Comparison of ENCODE assay signal across 17 cellular contexts in the genomic region with DNA sequence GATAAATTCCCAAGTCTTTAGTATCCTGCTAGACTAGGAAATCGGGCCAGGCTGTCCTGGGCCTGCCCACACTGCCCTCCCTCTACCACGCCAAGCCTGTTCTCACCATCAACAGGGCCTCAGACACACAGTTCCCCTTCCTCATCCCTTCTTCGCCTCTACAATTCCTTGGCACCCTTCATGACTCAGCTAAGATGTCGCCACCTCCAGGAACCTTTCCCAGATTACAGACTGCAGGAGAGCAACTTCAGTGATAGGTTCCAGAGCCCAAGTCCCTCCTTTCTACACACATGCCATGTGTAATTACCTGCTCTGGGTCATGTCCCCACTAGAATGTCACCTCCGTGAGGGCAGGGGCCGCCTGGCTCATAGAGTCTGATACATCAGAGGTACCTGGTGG. TPM values are rescaled to one million over a fixed set of nuclear protein-coding genes. Genes with fewer than 3 reads are reported as not detected.
A peak's percentile ranks its signal among the peaks of the same experiment; 100 is the strongest.
DNase-seq lines count a peak whose midpoint lies in the region; ATAC-seq, FAIRE-seq and TF ChIP-seq lines count a peak whose summit lies in the region.
"Had no signal": no experiment of that assay in that cellular context is flagged by ENCODE, and none has a peak within 500 bp of the region (broad histone marks: within the 10 kb centered on the region; RNA-seq: fewer than 3 reads in every experiment).

No MANE protein-coding gene starts in this region.

- no peaks in the 10 kb centered on the region for H3K27me3 ChIP-seq in A673 (replicated peaks; ENCODE audit: insufficient read depth, low read depth, low read length, poor library complexity)
- H3K27me3 ChIP-seq: cardiac muscle cell, left lung had no signal

- CTCF ChIA-PET in A673 (lab: Charles Lee), result no interaction called here

- no peaks in the 10 kb centered on the region for H3K36me3 ChIP-seq in A673 (ENCODE audit: insufficient read depth, low read length, poor library complexity, severe bottlenecking)
- H3K36me3 ChIP-seq: cardiac muscle cell, left lung had no signal

- no peak for TF ChIP-seq CTCF in A673 (conservative IDR thresholded peaks at IDR 0.05; ENCODE audit: low read depth, low read length)

- no peak for FAIRE-seq in urothelium cell line (lab: Jason Lieb, UNC)
- FAIRE-seq: GM12878 had no signal

- no peak for DNase-seq in A673 (ENCODE audit: low spot score)
- DNase-seq in HCEC 1CT, result peak; percentile 31
- peak; percentile 13 for DNase-seq in kidney tubule cell (ENCODE audit: low spot score)
- no peak for DNase-seq in urothelium cell line (ENCODE audit: low spot score)
- no peak for DNase-seq in substantia nigra (lab: John Stamatoyannopoulos, UW)
- DNase-seq: GF-D8, Karpas-422, left lung, NCI-H1105, NCI-H2081, right cardiac atrium had no signal

- intact Hi-C loops in A673 (cut with micrococcal nuclease; ENCODE audit: unreplicated experiment), result no loop called here

- POLR2A ChIA-PET in A673 (lab: Charles Lee; ENCODE audit: low non-redundant PET), result interaction anchor here (0.6 kb wide), 1 partner anchor 1918 kb away, joined by 3 read pairs; no protein-coding TSS in a partner anchor

- H3K27ac ChIP-seq in A673 (ENCODE audit: low read depth, low read length, poor library complexity, severe bottlenecking) (peak overlapping the region; percentile 69), angular gyrus (ENCODE audit: low read depth, low read length) (peak overlapping the region; percentile 20), substantia nigra (ENCODE audit: low read depth, low read length, poor library complexity, severe bottlenecking) (no peak overlapping the region)
- H3K27ac ChIP-seq: left lung had no signal

- no peak overlapping the region for H3K4me3 ChIP-seq in A673 (ENCODE audit: low read depth, low read length, poor library complexity, severe bottlenecking)
- H3K4me3 ChIP-seq: cardiac muscle cell, GM12878, left lung had no signal

- peaks cover 28% of the 10 kb centered on the region for H3K4me1 ChIP-seq in A673 (ENCODE audit: insufficient read depth, low read length, poor library complexity, severe bottlenecking)

- ATAC-seq in GM21381 (IDR thresholded peaks at IDR 0.05; ENCODE audit: unreplicated experiment), result no peak
- no peak for ATAC-seq in HG02981 (IDR thresholded peaks at IDR 0.05; ENCODE audit: unreplicated experiment)
- ATAC-seq: activated CD8-positive, alpha-beta memory T cell treated with anti-CD3 and anti-CD28 coated beads, Interleukin-2, amount 10 ng/mL, durations not matched to agents 7 days and 5 days; GM12878; right cardiac atrium had no signal

- no peaks in the 10 kb centered on the region for H3K9me3 ChIP-seq in A673 (ENCODE audit: low read depth, low read length, poor library complexity, severe bottlenecking)
- H3K9me3 ChIP-seq: left lung had no signal

- no TSS peak for BruUV-seq in A673 (replicated peaks; lab: Mats Ljungman, UMichigan)

RNA-seq across cellular contexts. Expression of a gene that starts 3.3 kb away (rescaled TPM):
- total RNA-seq in A673 (2021), result 9.9 and 21.5 TPM in 2 replicates

RNA-seq across cellular contexts. Expression of a gene that starts 29.4 kb away (rescaled TPM):
- total RNA-seq in A673 (2021), result 81.9 and 83.0 TPM in 2 replicates

Comparison
In these comparisons a context has a peak if more than half of its experiments do, and no peak if none do; other contexts are left out.
1. DNase-seq: peak in HCEC 1CT (single experiment) and kidney tubule cell (single experiment); none in A673 (single experiment), urothelium cell line (single experiment) and substantia nigra (0 of 49).